ENCODE assay signal across 8 cellular contexts in the genomic region with DNA sequence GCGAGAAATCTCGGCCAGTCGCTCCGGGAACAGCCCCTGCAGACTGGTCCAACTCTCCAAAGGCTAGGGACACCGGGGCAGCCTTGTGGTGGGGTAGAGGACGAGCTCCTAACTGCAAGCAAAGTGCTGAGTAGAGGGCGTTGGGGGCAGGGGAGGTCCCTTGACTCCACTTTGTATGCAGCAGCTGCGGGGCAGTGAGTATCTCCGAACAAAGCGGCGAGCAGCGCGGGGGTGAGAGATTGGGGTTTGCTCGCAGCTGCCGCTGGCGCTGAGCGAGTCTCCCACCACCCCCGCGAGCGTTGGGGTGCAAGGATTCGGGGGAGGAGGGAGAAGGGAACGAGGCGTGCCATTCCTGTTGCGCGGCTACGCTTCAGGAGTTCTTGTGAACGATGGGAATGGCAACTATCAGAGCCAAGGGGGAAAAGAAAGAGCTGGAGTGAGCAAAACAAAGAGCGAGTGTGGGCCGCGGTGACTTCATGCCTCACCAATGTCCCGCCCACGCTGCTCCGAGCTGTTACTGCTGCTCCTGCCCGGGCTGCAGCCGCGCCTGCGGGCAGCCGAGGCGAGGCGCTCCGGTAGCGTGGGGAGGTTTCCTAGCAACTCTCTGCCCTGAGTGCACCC. TPM values are rescaled to one million over a fixed set of nuclear protein-coding genes. Genes with fewer than 3 reads are reported as not detected.
A peak's percentile ranks its signal among the peaks of the same experiment; 100 is the strongest.
DNase-seq lines count a peak whose midpoint lies in the region; ATAC-seq lines count a peak whose summit lies in the region.

No MANE protein-coding gene starts in this region.

- H3K4me2 ChIP-seq in BLaER1 treated with 17β-estradiol and CSF1 and Interleukin-3, amounts not matched to agents 10 nM and 100 nM: peak overlapping the region; percentile 85 to 100 (median 98)

- H3K27ac Mint-ChIP-seq in activated T-cell treated with anti-CD3 and anti-CD28 coated beads, Interleukin-2, amount 50 U/mL, for 24 hours: peak overlapping the region; percentile 72
- H3K27ac Mint-ChIP-seq in natural killer cell treated with Interleukin-12 subunit alpha and Interleukin-12 subunit beta and Interleukin-15 and Interleukin-18, amount 100 ng/mL, for 72 hours: peak overlapping the region in 1 of 2 donors; percentile 36

- peaks cover 42 to 70% (median 59%) of the 10 kb centered on the region in 11 experiments for H3K27me3 ChIP-seq in BLaER1 treated with 17β-estradiol and CSF1 and Interleukin-3, amounts not matched to agents 10 nM and 100 nM

- DNase-seq in NCI-H460 (ENCODE audit: extremely low read depth, low read depth): peak; percentile 71
- DNase-seq in activated T-cell treated with anti-CD3 and anti-CD28 coated beads, Interleukin-2, amount 50 U/mL, for 24 hours: peak; percentile 75
- DNase-seq in fibroblast of the conjunctiva (ENCODE audit: low read depth): peak; percentile 69
- no peak for DNase-seq in natural killer cell treated with Interleukin-12 subunit alpha and Interleukin-12 subunit beta and Interleukin-15 and Interleukin-18, amount 100 ng/mL, for 72 hours (ENCODE audit: low spot score)
- peak; percentile 92 for DNase-seq in superior temporal gyrus (ENCODE audit: extremely low spot score)

- no peaks in the 10 kb centered on the region for H3K9me3 ChIP-seq in BLaER1 treated with 17β-estradiol and CSF1 and Interleukin-3, amounts not matched to agents 10 nM and 100 nM (replicated peaks in 1 of 11)

- no peaks in the 10 kb centered on the region for H3K36me3 ChIP-seq in BLaER1 treated with 17β-estradiol and CSF1 and Interleukin-3, amounts not matched to agents 10 nM and 100 nM

- peak overlapping the region in 9 of 11 experiments; percentile 4 to 71 (median 58); a peak in 14 of 22 replicates for H3K27ac ChIP-seq in BLaER1 treated with 17β-estradiol and CSF1 and Interleukin-3, amounts not matched to agents 10 nM and 100 nM

- ATAC-seq in GM18909 (IDR thresholded peaks at IDR 0.05; ENCODE audit: poor library complexity, unreplicated experiment) (peak; percentile 60), HG03103 (IDR thresholded peaks at IDR 0.05; ENCODE audit: low read depth, unreplicated experiment) (peak; percentile 52)
- ATAC-seq in natural killer cell treated with Interleukin-12 subunit alpha and Interleukin-12 subunit beta and Interleukin-15 and Interleukin-18, amount 100 ng/mL, for 72 hours: peak; percentile 81 to 82

- no peaks in the 10 kb centered on the region for H3K36me3 Mint-ChIP-seq in activated T-cell treated with anti-CD3 and anti-CD28 coated beads, Interleukin-2, amount 50 U/mL, for 24 hours (ENCODE audit: low read depth)
- H3K36me3 Mint-ChIP-seq in natural killer cell treated with Interleukin-12 subunit alpha and Interleukin-12 subunit beta and Interleukin-15 and Interleukin-18, amount 100 ng/mL, for 72 hours: no peaks in the 10 kb centered on the region

- H3K4me3 ChIP-seq in BLaER1 treated with 17β-estradiol and CSF1 and Interleukin-3, amounts not matched to agents 10 nM and 100 nM: peak overlapping the region; percentile 56 to 73 (median 66)

- H3K4me3 Mint-ChIP-seq in activated T-cell treated with anti-CD3 and anti-CD28 coated beads, Interleukin-2, amount 50 U/mL, for 24 hours: peak overlapping the region; percentile 80
- H3K4me3 Mint-ChIP-seq in natural killer cell treated with Interleukin-12 subunit alpha and Interleukin-12 subunit beta and Interleukin-15 and Interleukin-18, amount 100 ng/mL, for 72 hours: peak overlapping the region; percentile 84

- H3K4me1 ChIP-seq in BLaER1 treated with 17β-estradiol and CSF1 and Interleukin-3, amounts not matched to agents 10 nM and 100 nM: peaks cover 18 to 41% (median 23%) of the 10 kb centered on the region in 10 experiments

- H3K9me3 Mint-ChIP-seq in activated T-cell treated with anti-CD3 and anti-CD28 coated beads, Interleukin-2, amount 50 U/mL, for 24 hours: no peaks in the 10 kb centered on the region
- no peaks in the 10 kb centered on the region for H3K9me3 Mint-ChIP-seq in natural killer cell treated with Interleukin-12 subunit alpha and Interleukin-12 subunit beta and Interleukin-15 and Interleukin-18, amount 100 ng/mL, for 72 hours

- peak overlapping the region; percentile 49 to 80 (median 76) for H3K9ac ChIP-seq in BLaER1 treated with 17β-estradiol and CSF1 and Interleukin-3, amounts not matched to agents 10 nM and 100 nM

- H3K27me3 Mint-ChIP-seq in activated T-cell treated with anti-CD3 and anti-CD28 coated beads, Interleukin-2, amount 50 U/mL, for 24 hours: peaks cover 74% of the 10 kb centered on the region
- H3K27me3 Mint-ChIP-seq in natural killer cell treated with Interleukin-12 subunit alpha and Interleukin-12 subunit beta and Interleukin-15 and Interleukin-18, amount 100 ng/mL, for 72 hours: peaks cover 16 to 26% of the 10 kb centered on the region in 2 donors

- peaks cover 22% of the 10 kb centered on the region for H3K4me1 Mint-ChIP-seq in activated T-cell treated with anti-CD3 and anti-CD28 coated beads, Interleukin-2, amount 50 U/mL, for 24 hours (ENCODE audit: low read depth)
- peaks cover 10 to 11% of the 10 kb centered on the region in 2 donors for H3K4me1 Mint-ChIP-seq in natural killer cell treated with Interleukin-12 subunit alpha and Interleukin-12 subunit beta and Interleukin-15 and Interleukin-18, amount 100 ng/mL, for 72 hours (ENCODE audit: low read depth in 2 of 2)

- peaks cover 0 to 14% (median 0%) of the 10 kb centered on the region in 11 experiments; a peak in 4 of 22 replicates for H4K20me1 ChIP-seq in BLaER1 treated with 17β-estradiol and CSF1 and Interleukin-3, amounts not matched to agents 10 nM and 100 nM

RNA-seq across cellular contexts. Expression of gene ITGB8, which starts 0.4 kb away (rescaled TPM):
- 15.6 and 18.5 TPM in 2 replicates for total RNA-seq in NCI-H460 (2014; rRNA removed; shearing (Covaris generic))
- polyA plus RNA-seq in NCI-H460 (2014; cell fraction: nucleus; rRNA removed): 12.8 and 21.6 TPM in 2 replicates
- total RNA-seq in natural killer cell treated with Interleukin-12 subunit alpha and Interleukin-12 subunit beta and Interleukin-15 and Interleukin-18, amount 100 ng/mL, for 72 hours: 1 to 10 TPM in 1 of 2 donors, under 1 TPM in 1; 0.10 to 1.3 TPM
